Comparison of ENCODE assay signal across 9 cellular contexts in genomic region chr11:88301478-88302140, GRCh38. TPM values are rescaled to one million over a fixed set of nuclear protein-coding genes. Genes with fewer than 3 reads are reported as not detected.
DNase-seq lines count a peak whose midpoint lies in the region; ATAC-seq and TF ChIP-seq lines count a peak whose summit lies in the region.
"Had no signal": no experiment of that assay in that cellular context is flagged by ENCODE, and none has a peak within 500 bp of the region (broad histone marks: within the 10 kb centered on the region; RNA-seq: fewer than 3 reads in every experiment).

No MANE protein-coding gene starts in this region.

- POLR2A ChIA-PET in activated CD4-positive, alpha-beta T cell treated with anti-CD3 and anti-CD28 coated beads, Interleukin-2, amount 10 ng/mL, durations not matched to agents 7 days and 5 days (lab: Charles Lee): no interaction called here

- no peak for TF ChIP-seq POLR2A in heart left ventricle (IDR thresholded peaks at IDR 0.05)

- dilution Hi-C loops in mammary epithelial cell (cut with HindIII; ENCODE audit: low sequenced_read_pairs): no loop called here

- no peak overlapping the region for H2AFZ ChIP-seq in mammary epithelial cell (ENCODE audit: low read depth, low read length)

- peaks cover 22% of the 10 kb centered on the region for H3K79me2 ChIP-seq in mammary epithelial cell (ENCODE audit: insufficient read depth, low read length)

- 63 to 76% (median 66%) methylated on average over 9 of the region's 9 CpGs for WGBS in heart left ventricle, 4 donors
- WGBS in mammary epithelial cell (ENCODE audit: low coverage, missing lambda C conversion rate): 96% methylated on average over 8 of the region's 9 CpGs

- H3K27ac Mint-ChIP-seq in activated CD4-positive, alpha-beta T cell treated with anti-CD3 and anti-CD28 coated beads, Interleukin-2, amount 10 ng/mL, durations not matched to agents 7 days and 5 days: peak overlapping the region; percentile 82
- H3K27ac Mint-ChIP-seq in T-helper 17 cell: peak overlapping the region; percentile 85
- peak overlapping the region; percentile 84 for H3K27ac Mint-ChIP-seq in stimulated activated effector memory CD8-positive, alpha-beta T cell treated with anti-CD3 and anti-CD28 coated beads, Interleukin-12 subunit alpha, Interleukin-12 subunit beta, amount 100 ng/mL, for 72 hours

- H3K9me3 ChIP-seq in T-helper 17 cell (ENCODE audit: control insufficient read depth, low read length, poor library complexity, severe bottlenecking): no peaks in the 10 kb centered on the region
- H3K9me3 ChIP-seq in heart left ventricle: no peaks in the 10 kb centered on the region
- no peaks in the 10 kb centered on the region for H3K9me3 ChIP-seq in mammary epithelial cell (replicated peaks; ENCODE audit: insufficient read depth, low read length)

- H3K4me3 ChIP-seq in heart left ventricle (no peak overlapping the region), mammary epithelial cell (replicated peaks in 1 of 3; ENCODE audit: insufficient read depth in 1 of 3, low read depth in 2 of 3, low read length in 3 of 3) (no peak overlapping the region)

- in situ Hi-C loops in mammary epithelial cell (cut with MboI; ENCODE audit: low sequenced_read_pairs in 2 of 2): no loop called here

- no TSS peak for BruUV-seq in mammary epithelial cell (replicated peaks; lab: Mats Ljungman, UMichigan)

- peak; percentile 61 for ATAC-seq in HG02610 (IDR thresholded peaks at IDR 0.05; ENCODE audit: unreplicated experiment)
- peak; percentile 84 for ATAC-seq in T-helper 17 cell
- ATAC-seq in stimulated activated effector memory CD8-positive, alpha-beta T cell treated with anti-CD3 and anti-CD28 coated beads, Interleukin-12 subunit alpha, Interleukin-12 subunit beta, amount 100 ng/mL, for 72 hours: peak; percentile 83
- ATAC-seq in heart left ventricle: no peak

- H3K27me3 ChIP-seq in heart left ventricle: no peaks in the 10 kb centered on the region
- no peaks in the 10 kb centered on the region for H3K27me3 ChIP-seq in mammary epithelial cell (ENCODE audit: insufficient read depth, low read length)

- TF ChIP-seq CTCF in heart left ventricle (IDR thresholded peaks at IDR 0.05): no peak
- TF ChIP-seq CTCF in mammary epithelial cell (conservative IDR thresholded peaks at IDR 0.05 in 1 of 2, IDR thresholded peaks at IDR 0.05 in 1 of 2; ENCODE audit: extremely low read depth in 1 of 2, insufficient read depth in 1 of 2, low read depth in 1 of 2, low read length in 2 of 2): no peak

- no peaks in the 10 kb centered on the region for H4K20me1 ChIP-seq in mammary epithelial cell (ENCODE audit: insufficient read depth, low read length)

- no peak overlapping the region for H3K9ac ChIP-seq in mammary epithelial cell (ENCODE audit: insufficient read depth, low read length)

- CTCF ChIA-PET in activated CD4-positive, alpha-beta T cell treated with anti-CD3 and anti-CD28 coated beads, Interleukin-2, amount 10 ng/mL, durations not matched to agents 7 days and 5 days (lab: Charles Lee): interaction anchor here (0.7 kb wide), 2 partner anchors 35 to 258 kb away, joined by 4 to 5 read pairs; no protein-coding TSS in a partner anchor
- CTCF ChIA-PET in mammary epithelial cell (lab: Charles Lee; ENCODE audit: low non-redundant PET): no interaction called here

- H3K4me1 ChIP-seq in heart left ventricle: peaks cover 0 to 14% (median 0%) of the 10 kb centered on the region in 12 donors
- no peaks in the 10 kb centered on the region for H3K4me1 ChIP-seq in mammary epithelial cell (ENCODE audit: insufficient read depth, low read length)

- intact Hi-C loops in heart left ventricle (cut with DNase I) (no loop called here), mammary epithelial cell (cut with micrococcal nuclease) (no loop called here)

- H3K27ac ChIP-seq in heart left ventricle (peak overlapping the region in 2 of 12 donors; percentile 32 to 68), mammary epithelial cell (ENCODE audit: insufficient read depth, low read depth, low read length) (no peak overlapping the region)

- H3K9me3 Mint-ChIP-seq in activated CD4-positive, alpha-beta T cell treated with anti-CD3 and anti-CD28 coated beads, Interleukin-2, amount 10 ng/mL, durations not matched to agents 7 days and 5 days: peaks cover 11% of the 10 kb centered on the region
- no peaks in the 10 kb centered on the region for H3K9me3 Mint-ChIP-seq in stimulated activated effector memory CD8-positive, alpha-beta T cell treated with anti-CD3 and anti-CD28 coated beads, Interleukin-12 subunit alpha, Interleukin-12 subunit beta, amount 100 ng/mL, for 72 hours

- no peak overlapping the region for H3K4me3 Mint-ChIP-seq in activated CD4-positive, alpha-beta T cell treated with anti-CD3 and anti-CD28 coated beads, Interleukin-2, amount 10 ng/mL, durations not matched to agents 7 days and 5 days
- H3K4me3 Mint-ChIP-seq in T-helper 17 cell: peak overlapping the region; percentile 67
- peak overlapping the region; percentile 41 for H3K4me3 Mint-ChIP-seq in stimulated activated effector memory CD8-positive, alpha-beta T cell treated with anti-CD3 and anti-CD28 coated beads, Interleukin-12 subunit alpha, Interleukin-12 subunit beta, amount 100 ng/mL, for 72 hours

- peaks cover 0 to 70% (median 0%) of the 10 kb centered on the region in 9 donors for H3K36me3 ChIP-seq in heart left ventricle
- peaks cover 32% of the 10 kb centered on the region for H3K36me3 ChIP-seq in mammary epithelial cell (ENCODE audit: insufficient read depth, low read length)

- peaks cover 48% of the 10 kb centered on the region for H3K4me1 Mint-ChIP-seq in activated CD4-positive, alpha-beta T cell treated with anti-CD3 and anti-CD28 coated beads, Interleukin-2, amount 10 ng/mL, durations not matched to agents 7 days and 5 days
- peaks cover 27% of the 10 kb centered on the region for H3K4me1 Mint-ChIP-seq in T-helper 17 cell
- H3K4me1 Mint-ChIP-seq in stimulated activated effector memory CD8-positive, alpha-beta T cell treated with anti-CD3 and anti-CD28 coated beads, Interleukin-12 subunit alpha, Interleukin-12 subunit beta, amount 100 ng/mL, for 72 hours: peaks cover 62% of the 10 kb centered on the region

- H3K27me3 Mint-ChIP-seq in activated CD4-positive, alpha-beta T cell treated with anti-CD3 and anti-CD28 coated beads, Interleukin-2, amount 10 ng/mL, durations not matched to agents 7 days and 5 days: no peaks in the 10 kb centered on the region
- no peaks in the 10 kb centered on the region for H3K27me3 Mint-ChIP-seq in T-helper 17 cell

- H3K4me2 ChIP-seq in mammary epithelial cell (ENCODE audit: insufficient read depth, low read depth, low read length): no peak overlapping the region

- no peak for DNase-seq in activated CD4-positive, alpha-beta T cell treated with anti-CD3 and anti-CD28 coated beads, Interleukin-2, amount 10 ng/mL, durations not matched to agents 7 days and 5 days
- no peak for DNase-seq in activated CD4-positive, alpha-beta T cell treated with anti-CD3 and anti-CD28 coated beads, Interleukin-2, amount 50 U/mL, for 1 hour
- DNase-seq in T-helper 17 cell: no peak
- peak in 1 of 2 donors; percentile 60 for DNase-seq in stimulated activated effector memory CD8-positive, alpha-beta T cell treated with anti-CD3 and anti-CD28 coated beads, Interleukin-12 subunit alpha, Interleukin-12 subunit beta, amount 100 ng/mL, for 72 hours (ENCODE audit: low spot score in 2 of 2)
- no peak for DNase-seq in DMS153 (lab: John Stamatoyannopoulos, UW)
- no peak for DNase-seq in heart left ventricle
- DNase-seq in mammary epithelial cell: no peak
- DNase-seq: NCI-H774 had no signal

- H3K36me3 Mint-ChIP-seq in activated CD4-positive, alpha-beta T cell treated with anti-CD3 and anti-CD28 coated beads, Interleukin-2, amount 10 ng/mL, durations not matched to agents 7 days and 5 days (ENCODE audit: low read depth): peaks cover 96% of the 10 kb centered on the region
- peaks cover 15% of the 10 kb centered on the region for H3K36me3 Mint-ChIP-seq in T-helper 17 cell (ENCODE audit: low read depth)
- peaks cover 99% of the 10 kb centered on the region for H3K36me3 Mint-ChIP-seq in stimulated activated effector memory CD8-positive, alpha-beta T cell treated with anti-CD3 and anti-CD28 coated beads, Interleukin-12 subunit alpha, Interleukin-12 subunit beta, amount 100 ng/mL, for 72 hours

RNA-seq across cellular contexts. Expression of gene CTSC, which starts 35.9 kb away (rescaled TPM):
- 100 to 1,000 TPM; 230 to 272 TPM for total RNA-seq in activated CD4-positive, alpha-beta T cell treated with anti-CD3 and anti-CD28 coated beads, Interleukin-2, amount 10 ng/mL, durations not matched to agents 7 days and 5 days
- total RNA-seq in T-helper 17 cell (10 to 100 TPM; 52.8 to 69.8 TPM), heart left ventricle (100 to 1,000 TPM in 1 of 9 donors, 10 to 100 TPM in 8; 11.9 to 289 (median 19.2) TPM), mammary epithelial cell (100 to 1,000 TPM; 192 to 609 TPM)
- polyA plus RNA-seq in heart left ventricle (10 to 100 TPM in 1 of 2 donors, 1 to 10 TPM in 1; 8.9 to 92.3 TPM), mammary epithelial cell (776 TPM)
- 436 TPM for polyA minus RNA-seq in mammary epithelial cell

Comparison
In these comparisons a context has a peak if more than half of its experiments do, and no peak if none do; other contexts are left out.
1. ATAC-seq: peak in HG02610 (single experiment), T-helper 17 cell (single experiment) and stimulated activated effector memory CD8-positive, alpha-beta T cell treated with anti-CD3 and anti-CD28 coated beads, Interleukin-12 subunit alpha, Interleukin-12 subunit beta, amount 100 ng/mL, for 72 hours (single experiment); none in heart left ventricle (0 of 4).
2. Peak in every context shown above with its lines, with median percentiles within 50 percentile points of each other: H3K27ac Mint-ChIP-seq.